ENCODE assay signal across 10 cellular contexts in the genomic region with DNA sequence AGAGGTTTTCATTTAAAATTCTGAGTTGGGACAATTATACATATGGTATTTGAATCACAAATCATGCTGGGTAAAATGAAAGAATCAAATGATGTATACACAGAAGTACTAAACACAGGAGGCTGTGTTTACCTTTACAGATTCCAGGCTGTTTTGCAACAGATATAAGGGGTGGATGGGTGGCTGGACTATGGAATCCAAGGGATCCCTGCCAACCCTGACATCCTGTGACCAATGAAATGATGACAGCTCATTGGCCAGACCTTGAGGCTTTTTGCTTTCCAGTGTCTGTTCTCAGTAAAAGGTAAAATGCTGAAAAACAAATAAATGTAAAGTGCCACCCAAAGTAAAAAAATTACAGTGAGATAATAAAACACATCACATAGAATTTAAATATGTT. TPM values are rescaled to one million over a fixed set of nuclear protein-coding genes. Genes with fewer than 3 reads are reported as not detected.
DNase-seq lines count a peak whose midpoint lies in the region; ATAC-seq lines count a peak whose summit lies in the region.
"Had no signal": no experiment of that assay in that cellular context is flagged by ENCODE, and none has a peak within 500 bp of the region (broad histone marks: within the 10 kb centered on the region; RNA-seq: fewer than 3 reads in every experiment).

No MANE protein-coding gene starts in this region.

- DNase-seq in Right ventricle myocardium superior (no peak), cardiac septum (ENCODE audit: low spot score) (no peak), amniotic epithelial cell (ENCODE audit: low read depth) (peak; percentile 98), left cardiac atrium (peak; percentile 25), NCI-H1417 (lab: John Stamatoyannopoulos, UW) (no peak), hypothalamus (lab: John Stamatoyannopoulos, UW) (no peak)
- no peak for DNase-seq in activated CD8-positive, alpha-beta memory T cell treated with anti-CD3 and anti-CD28 coated beads for 24 hours
- DNase-seq: activated T-cell treated with anti-CD3 and anti-CD28 coated beads, Interleukin-2, amount 50 U/mL, for 4 hours; NCI-H187 had no signal

- intact Hi-C loops in Right ventricle myocardium superior (cut with DNase I) (no loop called here), cardiac septum (cut with DNase I) (no loop called here), left cardiac atrium (cut with DNase I) (no loop called here)

- ATAC-seq in Right ventricle myocardium superior (ENCODE audit: poor library complexity), result peak; percentile 88
- peak; percentile 57 to 63 for ATAC-seq in left cardiac atrium
- ATAC-seq in GM18498 (IDR thresholded peaks at IDR 0.05; ENCODE audit: unreplicated experiment), result no peak
- ATAC-seq: activated T-cell treated with anti-CD3 and anti-CD28 coated beads, Interleukin-2, amount 50 U/mL, for 4 hours had no signal

RNA-seq across cellular contexts. Expression of gene DDI1, which starts 3.3 kb away (rescaled TPM):
- total RNA-seq in Right ventricle myocardium superior (not detected), cardiac septum (not detected), left cardiac atrium (not detected)
- total RNA-seq: activated T-cell treated with anti-CD3 and anti-CD28 coated beads, Interleukin-2, amount 50 U/mL, for 4 hours had no signal

Comparison
In these comparisons a context has a peak if more than half of its experiments do, and no peak if none do; other contexts are left out.
1. DNase-seq: peak in amniotic epithelial cell (single experiment) and left cardiac atrium (single experiment); none in Right ventricle myocardium superior (single experiment), cardiac septum (single experiment), NCI-H1417 (0 of 3), hypothalamus (0 of 51) and activated CD8-positive, alpha-beta memory T cell treated with anti-CD3 and anti-CD28 coated beads for 24 hours (single experiment).